8 cellular contexts compared by ENCODE assay signal in genomic region chr6:90413867-90414266, GRCh38.
DNase-seq lines count a peak whose midpoint lies in the region; ATAC-seq and TF ChIP-seq lines count a peak whose summit lies in the region.

No MANE protein-coding gene starts in this region.

- intact Hi-C loops in gastrocnemius medialis (cut with DNase I; ENCODE audit: low total_unique reads), result no loop called here

- no peak for TF ChIP-seq CTCF in gastrocnemius medialis (IDR thresholded peaks at IDR 0.05 in 4 of 5, conservative IDR thresholded peaks at IDR 0.05 in 1 of 5)

- peaks cover 0 to 6% of the 10 kb centered on the region in 2 donors for H3K4me1 ChIP-seq in gastrocnemius medialis

- in situ Hi-C loops in gastrocnemius medialis (cut with MboI; ENCODE audit: low sequenced_read_pairs in 4 of 4), result no loop called here

- no peak for TF ChIP-seq POLR2A in gastrocnemius medialis (IDR thresholded peaks at IDR 0.05)

- H3K27ac ChIP-seq in gastrocnemius medialis, result no peak overlapping the region

- H3K4me3 ChIP-seq in gastrocnemius medialis, result peak overlapping the region in 3 of 4 donors; percentile 27 to 34 (median 29)

- no peak for ATAC-seq in gastrocnemius medialis
- no peak for ATAC-seq in HG03095 (IDR thresholded peaks at IDR 0.05; ENCODE audit: unreplicated experiment)
- no peak for ATAC-seq in GM18861 (IDR thresholded peaks at IDR 0.05; ENCODE audit: unreplicated experiment)
- ATAC-seq in HG02981 (IDR thresholded peaks at IDR 0.05; ENCODE audit: unreplicated experiment), result no peak

- no peaks in the 10 kb centered on the region for H3K9me3 ChIP-seq in gastrocnemius medialis

- no peaks in the 10 kb centered on the region for H3K36me3 ChIP-seq in gastrocnemius medialis

- peaks cover 0 to 2% (median 0%) of the 10 kb centered on the region in 3 donors for H3K27me3 ChIP-seq in gastrocnemius medialis

- DNase-seq in EL (peak; percentile 21), NCI-H510A treated with DMSO at 0.1 percent for 48 hours (lab: John Stamatoyannopoulos, UW) (peak; percentile 72), activated T-cell treated with anti-CD3 and anti-CD28 coated beads for 48 hours (ENCODE audit: low read depth) (peak; percentile 67), germinal center (ENCODE audit: low spot score) (peak; percentile 84), gastrocnemius medialis (no peak)

Comparison
In these comparisons a context has a peak if more than half of its experiments do, and no peak if none do; other contexts are left out.
1. DNase-seq: peak in EL (single experiment), NCI-H510A treated with DMSO at 0.1 percent for 48 hours (single experiment), activated T-cell treated with anti-CD3 and anti-CD28 coated beads for 48 hours (single experiment) and germinal center (single experiment); none in gastrocnemius medialis (0 of 2).